ENCODE assay signal across 1 cellular context in the genomic region with DNA sequence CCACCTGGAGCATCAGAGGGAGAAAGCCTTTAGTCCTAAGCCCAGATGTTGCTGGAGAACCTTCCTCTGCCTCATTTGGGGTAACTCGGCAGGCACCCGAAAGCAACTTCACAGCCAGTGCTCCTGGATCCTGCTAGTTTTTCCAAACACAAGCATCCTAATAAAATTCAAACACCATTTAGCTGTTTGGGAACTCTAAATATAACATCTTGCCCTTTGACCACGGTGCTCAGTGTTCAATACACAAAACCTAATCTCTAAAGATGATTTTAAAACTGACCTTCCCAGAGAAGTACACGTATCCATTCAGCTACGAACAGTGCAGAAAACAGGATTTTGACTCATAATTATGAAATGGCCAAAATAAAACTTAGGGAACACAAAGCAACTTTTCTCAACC.
TF ChIP-seq lines count a peak whose summit lies in the region.

No MANE protein-coding gene starts in this region.

TF ChIP-seq in WTC11, 78 proteins besides CTCF, POLR2A, EP300 and RAD21 (continued from another document):
- TF ChIP-seq, protein P1, sequence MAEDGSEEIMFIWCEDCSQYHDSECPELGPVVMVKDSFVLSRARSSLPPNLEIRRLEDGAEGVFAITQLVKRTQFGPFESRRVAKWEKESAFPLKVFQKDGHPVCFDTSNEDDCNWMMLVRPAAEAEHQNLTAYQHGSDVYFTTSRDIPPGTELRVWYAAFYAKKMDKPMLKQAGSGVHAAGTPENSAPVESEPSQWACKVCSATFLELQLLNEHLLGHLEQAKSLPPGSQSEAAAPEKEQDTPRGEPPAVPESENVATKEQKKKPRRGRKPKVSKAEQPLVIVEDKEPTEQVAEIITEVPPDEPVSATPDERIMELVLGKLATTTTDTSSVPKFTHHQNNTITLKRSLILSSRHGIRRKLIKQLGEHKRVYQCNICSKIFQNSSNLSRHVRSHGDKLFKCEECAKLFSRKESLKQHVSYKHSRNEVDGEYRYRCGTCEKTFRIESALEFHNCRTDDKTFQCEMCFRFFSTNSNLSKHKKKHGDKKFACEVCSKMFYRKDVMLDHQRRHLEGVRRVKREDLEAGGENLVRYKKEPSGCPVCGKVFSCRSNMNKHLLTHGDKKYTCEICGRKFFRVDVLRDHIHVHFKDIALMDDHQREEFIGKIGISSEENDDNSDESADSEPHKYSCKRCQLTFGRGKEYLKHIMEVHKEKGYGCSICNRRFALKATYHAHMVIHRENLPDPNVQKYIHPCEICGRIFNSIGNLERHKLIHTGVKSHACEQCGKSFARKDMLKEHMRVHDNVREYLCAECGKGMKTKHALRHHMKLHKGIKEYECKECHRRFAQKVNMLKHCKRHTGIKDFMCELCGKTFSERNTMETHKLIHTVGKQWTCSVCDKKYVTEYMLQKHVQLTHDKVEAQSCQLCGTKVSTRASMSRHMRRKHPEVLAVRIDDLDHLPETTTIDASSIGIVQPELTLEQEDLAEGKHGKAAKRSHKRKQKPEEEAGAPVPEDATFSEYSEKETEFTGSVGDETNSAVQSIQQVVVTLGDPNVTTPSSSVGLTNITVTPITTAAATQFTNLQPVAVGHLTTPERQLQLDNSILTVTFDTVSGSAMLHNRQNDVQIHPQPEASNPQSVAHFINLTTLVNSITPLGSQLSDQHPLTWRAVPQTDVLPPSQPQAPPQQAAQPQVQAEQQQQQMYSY (CRISPR knock-in tag; IDR thresholded peaks at IDR 0.05): no peak
- TF ChIP-seq, protein P2, sequence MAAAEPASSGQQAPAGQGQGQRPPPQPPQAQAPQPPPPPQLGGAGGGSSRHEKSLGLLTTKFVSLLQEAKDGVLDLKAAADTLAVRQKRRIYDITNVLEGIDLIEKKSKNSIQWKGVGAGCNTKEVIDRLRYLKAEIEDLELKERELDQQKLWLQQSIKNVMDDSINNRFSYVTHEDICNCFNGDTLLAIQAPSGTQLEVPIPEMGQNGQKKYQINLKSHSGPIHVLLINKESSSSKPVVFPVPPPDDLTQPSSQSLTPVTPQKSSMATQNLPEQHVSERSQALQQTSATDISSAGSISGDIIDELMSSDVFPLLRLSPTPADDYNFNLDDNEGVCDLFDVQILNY (CRISPR knock-in tag; IDR thresholded peaks at IDR 0.05): no peak
- TF ChIP-seq JUN (CRISPR knock-in tag; IDR thresholded peaks at IDR 0.05) (no peak), SP1 (CRISPR knock-in tag; conservative IDR thresholded peaks at IDR 0.05) (no peak), IRF2 (CRISPR knock-in tag; IDR thresholded peaks at IDR 0.05; ENCODE audit: borderline replicate concordance, low read depth) (no peak), ZNF121 (CRISPR knock-in tag; IDR thresholded peaks at IDR 0.05) (no peak), KAT7 (CRISPR knock-in tag; IDR thresholded peaks at IDR 0.05; ENCODE audit: borderline replicate concordance) (no peak), NFYB (CRISPR knock-in tag; conservative IDR thresholded peaks at IDR 0.05; ENCODE audit: low read depth) (no peak)
- TF ChIP-seq, protein P3, sequence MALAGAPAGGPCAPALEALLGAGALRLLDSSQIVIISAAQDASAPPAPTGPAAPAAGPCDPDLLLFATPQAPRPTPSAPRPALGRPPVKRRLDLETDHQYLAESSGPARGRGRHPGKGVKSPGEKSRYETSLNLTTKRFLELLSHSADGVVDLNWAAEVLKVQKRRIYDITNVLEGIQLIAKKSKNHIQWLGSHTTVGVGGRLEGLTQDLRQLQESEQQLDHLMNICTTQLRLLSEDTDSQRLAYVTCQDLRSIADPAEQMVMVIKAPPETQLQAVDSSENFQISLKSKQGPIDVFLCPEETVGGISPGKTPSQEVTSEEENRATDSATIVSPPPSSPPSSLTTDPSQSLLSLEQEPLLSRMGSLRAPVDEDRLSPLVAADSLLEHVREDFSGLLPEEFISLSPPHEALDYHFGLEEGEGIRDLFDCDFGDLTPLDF (CRISPR knock-in tag; IDR thresholded peaks at IDR 0.05): no peak
- TF ChIP-seq, protein P4, sequence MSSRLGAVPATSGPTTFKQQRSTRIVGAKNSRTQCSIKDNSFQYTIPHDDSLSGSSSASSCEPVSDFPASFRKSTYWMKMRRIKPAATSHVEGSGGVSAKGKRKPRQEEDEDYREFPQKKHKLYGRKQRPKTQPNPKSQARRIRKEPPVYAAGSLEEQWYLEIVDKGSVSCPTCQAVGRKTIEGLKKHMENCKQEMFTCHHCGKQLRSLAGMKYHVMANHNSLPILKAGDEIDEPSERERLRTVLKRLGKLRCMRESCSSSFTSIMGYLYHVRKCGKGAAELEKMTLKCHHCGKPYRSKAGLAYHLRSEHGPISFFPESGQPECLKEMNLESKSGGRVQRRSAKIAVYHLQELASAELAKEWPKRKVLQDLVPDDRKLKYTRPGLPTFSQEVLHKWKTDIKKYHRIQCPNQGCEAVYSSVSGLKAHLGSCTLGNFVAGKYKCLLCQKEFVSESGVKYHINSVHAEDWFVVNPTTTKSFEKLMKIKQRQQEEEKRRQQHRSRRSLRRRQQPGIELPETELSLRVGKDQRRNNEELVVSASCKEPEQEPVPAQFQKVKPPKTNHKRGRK (CRISPR knock-in tag; IDR thresholded peaks at IDR 0.05; ENCODE audit: borderline replicate concordance): no peak
- TF ChIP-seq, protein P5, sequence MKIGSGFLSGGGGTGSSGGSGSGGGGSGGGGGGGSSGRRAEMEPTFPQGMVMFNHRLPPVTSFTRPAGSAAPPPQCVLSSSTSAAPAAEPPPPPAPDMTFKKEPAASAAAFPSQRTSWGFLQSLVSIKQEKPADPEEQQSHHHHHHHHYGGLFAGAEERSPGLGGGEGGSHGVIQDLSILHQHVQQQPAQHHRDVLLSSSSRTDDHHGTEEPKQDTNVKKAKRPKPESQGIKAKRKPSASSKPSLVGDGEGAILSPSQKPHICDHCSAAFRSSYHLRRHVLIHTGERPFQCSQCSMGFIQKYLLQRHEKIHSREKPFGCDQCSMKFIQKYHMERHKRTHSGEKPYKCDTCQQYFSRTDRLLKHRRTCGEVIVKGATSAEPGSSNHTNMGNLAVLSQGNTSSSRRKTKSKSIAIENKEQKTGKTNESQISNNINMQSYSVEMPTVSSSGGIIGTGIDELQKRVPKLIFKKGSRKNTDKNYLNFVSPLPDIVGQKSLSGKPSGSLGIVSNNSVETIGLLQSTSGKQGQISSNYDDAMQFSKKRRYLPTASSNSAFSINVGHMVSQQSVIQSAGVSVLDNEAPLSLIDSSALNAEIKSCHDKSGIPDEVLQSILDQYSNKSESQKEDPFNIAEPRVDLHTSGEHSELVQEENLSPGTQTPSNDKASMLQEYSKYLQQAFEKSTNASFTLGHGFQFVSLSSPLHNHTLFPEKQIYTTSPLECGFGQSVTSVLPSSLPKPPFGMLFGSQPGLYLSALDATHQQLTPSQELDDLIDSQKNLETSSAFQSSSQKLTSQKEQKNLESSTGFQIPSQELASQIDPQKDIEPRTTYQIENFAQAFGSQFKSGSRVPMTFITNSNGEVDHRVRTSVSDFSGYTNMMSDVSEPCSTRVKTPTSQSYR (CRISPR knock-in tag; IDR thresholded peaks at IDR 0.05): no peak
